8 cellular contexts compared by ENCODE assay signal in genomic region chr3:184229424-184230080, GRCh38. TPM values are rescaled to one million over a fixed set of nuclear protein-coding genes. Genes with fewer than 3 reads are reported as not detected.
DNase-seq lines count a peak whose midpoint lies in the region; ATAC-seq, FAIRE-seq and TF ChIP-seq lines count a peak whose summit lies in the region.

TSS of gene VWA5B2 (plus strand) at chr3:184229585. CDS start at chr3:184230529, 944 bp downstream.

- no peaks in the 10 kb centered on the region for H3K9me3 ChIP-seq in CD4-positive, CD25-positive, alpha-beta regulatory T cell (ENCODE audit: control insufficient read depth in 2 of 2, low read length in 2 of 2)
- no peaks in the 10 kb centered on the region for H3K9me3 ChIP-seq in Panc1 (ENCODE audit: control insufficient read depth, insufficient read depth, low read depth, low read length)
- H3K9me3 ChIP-seq in tibial artery = no peaks in the 10 kb centered on the region

- intact Hi-C loops in Panc1 (cut with micrococcal nuclease; ENCODE audit: unreplicated experiment) (no loop called here), tibial artery (cut with DNase I; ENCODE audit: low total_unique reads) (no loop called here)

- H3K36me3 ChIP-seq in CD4-positive, CD25-positive, alpha-beta regulatory T cell (ENCODE audit: control insufficient read depth, insufficient read depth, low read length) = no peaks in the 10 kb centered on the region
- H3K36me3 ChIP-seq in Panc1 (ENCODE audit: control insufficient read depth, insufficient read depth, low read length) (peaks cover 2% of the 10 kb centered on the region; the same call in 1 of the 2 replicates), tibial artery (no peaks in the 10 kb centered on the region)

- peaks cover 73% of the 10 kb centered on the region for H3K27me3 Mint-ChIP-seq in CD4-positive, CD25-positive, alpha-beta regulatory T cell
- peaks cover 48% of the 10 kb centered on the region for H3K27me3 Mint-ChIP-seq in osteocyte (ENCODE audit: unreplicated experiment)

- peaks cover 22% of the 10 kb centered on the region for H3K27me3 ChIP-seq in CD4-positive, CD25-positive, alpha-beta regulatory T cell (ENCODE audit: control insufficient read depth, insufficient read depth, low read length)
- H3K27me3 ChIP-seq in Panc1 (ENCODE audit: control insufficient read depth, insufficient read depth, low read length) = peaks cover 14% of the 10 kb centered on the region; the same call in 1 of the 2 replicates
- H3K27me3 ChIP-seq in tibial artery = peaks cover 8 to 76% of the 10 kb centered on the region in 2 donors

- peaks cover 22% of the 10 kb centered on the region for H3K4me1 ChIP-seq in CD4-positive, CD25-positive, alpha-beta regulatory T cell (ENCODE audit: control insufficient read depth, insufficient read depth, low read length, poor library complexity, severe bottlenecking)
- no peaks in the 10 kb centered on the region; the same call in 1 of the 2 replicates for H3K4me1 ChIP-seq in Panc1 (ENCODE audit: control insufficient read depth, insufficient read depth, low read length)
- H3K4me1 ChIP-seq in tibial artery = peaks cover 0 to 26% (median 23%) of the 10 kb centered on the region in 4 donors

- ATAC-seq in CD4-positive, CD25-positive, alpha-beta regulatory T cell (ENCODE audit: low read depth in 2 of 2) = peak; percentile 86 to 92
- ATAC-seq in GM19463 (IDR thresholded peaks at IDR 0.05; ENCODE audit: unreplicated experiment) (peak; percentile 89), Panc1 (peak; percentile 90)

- H3K4me1 Mint-ChIP-seq in CD4-positive, CD25-positive, alpha-beta regulatory T cell = peaks cover 0 to 24% (median 10%) of the 10 kb centered on the region in 4 donors
- H3K4me1 Mint-ChIP-seq in osteocyte (ENCODE audit: unreplicated experiment) = peaks cover 5% of the 10 kb centered on the region

- H3K27ac Mint-ChIP-seq in CD4-positive, CD25-positive, alpha-beta regulatory T cell = peak within 1 kb of the TSS in 1 of 3 donors; percentile 20
- no peak within 1 kb of the TSS for H3K27ac Mint-ChIP-seq in osteocyte (ENCODE audit: unreplicated experiment)

- H3K36me3 Mint-ChIP-seq in CD4-positive, CD25-positive, alpha-beta regulatory T cell = no peaks in the 10 kb centered on the region
- no peaks in the 10 kb centered on the region for H3K36me3 Mint-ChIP-seq in osteocyte (ENCODE audit: unreplicated experiment)

- TF ChIP-seq CTCF in Panc1 (IDR thresholded peaks at IDR 0.05) (no peak; the same call in 1 of the 2 replicates), osteocyte (IDR thresholded peaks at IDR 0.05) (peak; percentile 24), tibial artery (IDR thresholded peaks at IDR 0.05) (no peak)

- no TSS peak for BruUV-seq in Panc1 (replicated peaks; lab: Mats Ljungman, UMichigan)

- no peak within 1 kb of the TSS for H3K4me3 ChIP-seq in CD4-positive, CD25-positive, alpha-beta regulatory T cell (ENCODE audit: low read depth, low read length)
- H3K4me3 ChIP-seq in Panc1 (ENCODE audit: low read depth in 2 of 2, low read length in 2 of 2) (peak within 1 kb of the TSS; percentile 41 to 60), tibial artery (peak within 1 kb of the TSS; percentile 34 to 63)

- peak within 1 kb of the TSS; percentile 20 to 85 (median 70) for H3K4me3 Mint-ChIP-seq in CD4-positive, CD25-positive, alpha-beta regulatory T cell
- H3K4me3 Mint-ChIP-seq in osteocyte (ENCODE audit: unreplicated experiment) = peak within 1 kb of the TSS; percentile 70

- DNase-seq in CD4-positive, CD25-positive, alpha-beta regulatory T cell = peak; percentile 64 to 68 (median 68)
- peak; percentile 80 for DNase-seq in HTR-8/SVneo (ENCODE audit: insufficient read length, low spot score)
- no peak for DNase-seq in Panc1 (ENCODE audit: low read depth, low spot score)
- DNase-seq in activated T-helper 9 cell treated with anti-CD3 and anti-CD28 coated beads, Interleukin-2, amount 50 U/mL, for 16 hours (ENCODE audit: low read depth) = peak; percentile 60
- peak; percentile 90 for DNase-seq in germinal center (ENCODE audit: low spot score)
- peak; percentile 86 for DNase-seq in osteocyte (ENCODE audit: extremely low spot score, unreplicated experiment)
- no peak for DNase-seq in tibial artery

- H3K9me3 Mint-ChIP-seq in CD4-positive, CD25-positive, alpha-beta regulatory T cell = no peaks in the 10 kb centered on the region
- no peaks in the 10 kb centered on the region for H3K9me3 Mint-ChIP-seq in osteocyte (ENCODE audit: unreplicated experiment)

- no peak within 1 kb of the TSS for H3K27ac ChIP-seq in CD4-positive, CD25-positive, alpha-beta regulatory T cell (ENCODE audit: insufficient read depth, low read length, poor library complexity, severe bottlenecking)
- no peak within 1 kb of the TSS for H3K27ac ChIP-seq in Panc1 (ENCODE audit: low read length)
- no peak within 1 kb of the TSS for H3K27ac ChIP-seq in tibial artery

- CTCF ChIA-PET in Panc1 (lab: Charles Lee) = no interaction called here

- in situ Hi-C loops in Panc1 (cut with HindIII; ENCODE audit: low pct_unique_long_range_greater_than_20kb, low sequenced_read_pairs) = no loop called here

- FAIRE-seq in HTR-8/SVneo (lab: Jason Lieb, UNC) = peak; percentile 79

- POLR2A ChIA-PET in Panc1 (lab: Charles Lee) = interaction anchor here (0.6 kb wide), 2 partner anchors 21 to 46 kb away, joined by 3 to 5 read pairs; no protein-coding TSS in a partner anchor

RNA-seq across cellular contexts. Expression of gene VWA5B2, which starts in this region (rescaled TPM):
- total RNA-seq in CD4-positive, CD25-positive, alpha-beta regulatory T cell = not detected
- polyA plus RNA-seq in CD4-positive, CD25-positive, alpha-beta regulatory T cell = under 1 TPM in 1 of 4 donors, not detected in 3; 0.74 TPM
- total RNA-seq in Panc1 (2021; ENCODE audit: unreplicated experiment) (0.28 TPM), osteocyte (0.11 TPM in 1 of 2 replicates, not detected in the other)
- polyA plus RNA-seq in Panc1 (2012; ENCODE audit: insufficient read length) = 0.58 TPM

Comparison
In these comparisons a context has a peak if more than half of its experiments do, and no peak if none do; other contexts are left out.
1. Peak in DNase-seq and ATAC-seq in CD4-positive, CD25-positive, alpha-beta regulatory T cell; RNA of the gene not detected or under 1 TPM.
2. Peak in ATAC-seq and H3K4me3 ChIP-seq in Panc1; RNA of the gene not detected or under 1 TPM.
3. Peak in DNase-seq in osteocyte; RNA of the gene not detected or under 1 TPM.
4. DNase-seq: peak in HTR-8/SVneo (single experiment), activated T-helper 9 cell treated with anti-CD3 and anti-CD28 coated beads, Interleukin-2, amount 50 U/mL, for 16 hours (single experiment) and germinal center (single experiment); none in Panc1 (single experiment) and tibial artery (0 of 2).
5. Peak in every context shown above with its lines, with median percentiles within 50 percentile points of each other: ATAC-seq.